ENCODE assay signal across 3 cellular contexts in the genomic region with DNA sequence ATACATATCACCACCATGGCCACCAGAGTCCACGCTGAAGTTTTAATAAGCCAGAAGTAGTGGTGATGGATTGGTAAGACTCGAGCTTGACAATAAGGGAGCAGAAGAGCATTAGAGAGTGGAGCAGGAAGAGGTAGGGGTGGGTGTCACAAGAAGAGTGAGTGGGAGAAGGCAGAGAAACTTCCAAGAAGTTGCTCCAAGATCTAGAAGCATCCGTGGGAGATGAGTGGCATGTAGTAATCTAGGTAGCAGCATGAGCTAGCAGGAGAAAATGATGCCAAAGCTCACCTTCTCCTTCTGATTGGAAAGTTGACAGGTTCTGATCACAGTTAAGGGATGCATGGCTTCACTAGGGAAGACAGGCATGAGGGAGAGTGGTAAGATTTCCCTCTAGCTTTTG.
TF ChIP-seq lines count a peak whose summit lies in the region.

No MANE protein-coding gene starts in this region.

TF ChIP-seq in HEK293, 187 proteins besides CTCF, POLR2A, EP300 and RAD21 (continued from another document):
- peak; percentile 61 for TF ChIP-seq ZFHX2 (tag by site-specific recombination; conservative IDR thresholded peaks at IDR 0.05)
- no peak for TF ChIP-seq SP3 (tag by site-specific recombination; IDR thresholded peaks at IDR 0.05)
- TF ChIP-seq EGR2 (tag by site-specific recombination; IDR thresholded peaks at IDR 0.05; ENCODE audit: low read depth) = peak; percentile 83
- TF ChIP-seq ZNF558 (tag by site-specific recombination; IDR thresholded peaks at IDR 0.05) = no peak
- TF ChIP-seq ZNF433 (tag by site-specific recombination; IDR thresholded peaks at IDR 0.05; ENCODE audit: low read depth) = no peak

TF ChIP-seq in endothelial cell of umbilical vein, 7 proteins besides CTCF, POLR2A, EP300 and RAD21 (continued from another document):
- TF ChIP-seq FOS (IDR thresholded peaks at IDR 0.05; ENCODE audit: borderline replicate concordance, insufficient read depth, low read length) = no peak
- TF ChIP-seq, protein P1, sequence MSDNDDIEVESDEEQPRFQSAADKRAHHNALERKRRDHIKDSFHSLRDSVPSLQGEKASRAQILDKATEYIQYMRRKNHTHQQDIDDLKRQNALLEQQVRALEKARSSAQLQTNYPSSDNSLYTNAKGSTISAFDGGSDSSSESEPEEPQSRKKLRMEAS (IDR thresholded peaks at IDR 0.05; ENCODE audit: insufficient read depth, insufficient read length) = no peak
- no peak for TF ChIP-seq JUN (IDR thresholded peaks at IDR 0.05; ENCODE audit: borderline replicate concordance, insufficient read depth, insufficient read length, low read depth)
- no peak for TF ChIP-seq POLR2AphosphoS5 (IDR thresholded peaks at IDR 0.05; ENCODE audit: insufficient read depth, low read depth, low read length)
TF ChIP-seq in endothelial cell of umbilical vein: peak in this region for 0.

TF ChIP-seq in SK-N-SH treated with all-trans-retinoic acid at 6 μM for 48 hours, 23 proteins besides CTCF, POLR2A, EP300 and RAD21:
- TF ChIP-seq PATZ1 (CRISPR knock-in tag; IDR thresholded peaks at IDR 0.05; ENCODE audit: borderline replicate concordance) (no peak), TCF4 (CRISPR knock-in tag; IDR thresholded peaks at IDR 0.05; ENCODE audit: borderline replicate concordance) (no peak), CSRNP3 (CRISPR knock-in tag; IDR thresholded peaks at IDR 0.05) (no peak), TOX (CRISPR knock-in tag; IDR thresholded peaks at IDR 0.05; ENCODE audit: borderline replicate concordance) (no peak), ESRRG (CRISPR knock-in tag; IDR thresholded peaks at IDR 0.05) (no peak), BACH2 (CRISPR knock-in tag; IDR thresholded peaks at IDR 0.05; ENCODE audit: borderline replicate concordance) (no peak), ZC3H10 (CRISPR knock-in tag; IDR thresholded peaks at IDR 0.05) (no peak), PPARA (CRISPR knock-in tag; IDR thresholded peaks at IDR 0.05; ENCODE audit: borderline replicate concordance) (no peak), CREB5 (CRISPR knock-in tag; IDR thresholded peaks at IDR 0.05; ENCODE audit: low read depth) (no peak), ZNF565 (CRISPR knock-in tag; conservative IDR thresholded peaks at IDR 0.05; ENCODE audit: low read depth) (no peak), ZNF70 (CRISPR knock-in tag; IDR thresholded peaks at IDR 0.05) (no peak), ZFP30 (CRISPR knock-in tag; IDR thresholded peaks at IDR 0.05) (no peak)
